29 cellular contexts compared by ENCODE assay signal in the genomic region with DNA sequence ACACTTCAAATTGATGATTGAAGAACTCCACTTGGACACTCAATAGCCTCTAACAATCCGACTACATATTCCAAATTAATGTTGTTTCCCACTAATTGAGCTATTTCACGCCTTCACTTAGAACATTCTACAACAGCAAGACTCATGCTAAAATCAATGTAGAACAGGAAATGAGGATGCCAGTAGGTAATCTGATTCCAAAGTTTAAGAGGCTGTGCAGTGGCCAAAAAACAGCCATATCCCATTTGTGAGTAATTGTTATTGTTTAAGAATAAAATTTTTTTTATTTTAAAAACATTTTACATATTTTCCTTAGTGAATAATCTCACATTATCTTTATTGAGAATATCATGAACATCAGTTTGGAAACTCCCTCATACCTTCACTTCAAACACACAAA. TPM values are rescaled to one million over a fixed set of nuclear protein-coding genes. Genes with fewer than 3 reads are reported as not detected.
"Had no signal": no experiment of that assay in that cellular context is flagged by ENCODE, and none has a peak within 500 bp of the region (broad histone marks: within the 10 kb centered on the region; RNA-seq: fewer than 3 reads in every experiment).

No MANE protein-coding gene starts in this region.

- H3K36me3 Mint-ChIP-seq: activated CD4-positive, alpha-beta memory T cell treated with anti-CD3 and anti-CD28 coated beads for 36 hours; activated CD8-positive, alpha-beta memory T cell treated with anti-CD3 and anti-CD28 coated beads, Interleukin-2, amount 10 ng/mL, durations not matched to agents 7 days and 5 days; activated naive CD4-positive, alpha-beta T cell treated with anti-CD3 and anti-CD28 coated beads, Interleukin-2, amount 50 U/mL, for 24 hours; activated naive CD8-positive, alpha-beta T cell treated with anti-CD3 and anti-CD28 coated beads, Interleukin-2, amount 10 ng/mL, durations not matched to agents 7 days and 5 days; brain had no signal

- ATAC-seq: activated CD4-positive, alpha-beta T cell treated with anti-CD3 and anti-CD28 coated beads for 36 hours; activated CD8-positive, alpha-beta memory T cell treated with anti-CD3 and anti-CD28 coated beads, Interleukin-2, amount 10 ng/mL, durations not matched to agents 7 days and 5 days; activated CD8-positive, alpha-beta T cell treated with anti-CD3 and anti-CD28 coated beads, Interleukin-2, amount 10 ng/mL, durations not matched to agents 7 days and 5 days had no signal

- H3K4me1 Mint-ChIP-seq: activated CD4-positive, alpha-beta T cell treated with anti-CD3 and anti-CD28 coated beads for 36 hours; activated CD4-positive, alpha-beta T cell treated with anti-CD3 and anti-CD28 coated beads, Interleukin-2, amount 10 ng/mL, durations not matched to agents 24 days and 14 days; activated CD8-positive, alpha-beta memory T cell treated with anti-CD3 and anti-CD28 coated beads, Interleukin-2, amount 10 ng/mL, durations not matched to agents 7 days and 5 days; activated naive CD4-positive, alpha-beta T cell treated with anti-CD3 and anti-CD28 coated beads, Interleukin-2, amount 50 U/mL, for 24 hours; activated naive CD8-positive, alpha-beta T cell treated with anti-CD3 and anti-CD28 coated beads, Interleukin-2, amount 10 ng/mL, durations not matched to agents 7 days and 5 days; brain; central memory CD8-positive, alpha-beta T cell had no signal

- H3K27ac Mint-ChIP-seq: activated CD4-positive, alpha-beta memory T cell treated with anti-CD3 and anti-CD28 coated beads for 36 hours; activated CD4-positive, alpha-beta T cell treated with anti-CD3 and anti-CD28 coated beads for 36 hours; activated CD4-positive, alpha-beta T cell treated with anti-CD3 and anti-CD28 coated beads, Interleukin-2, amount 10 ng/mL, durations not matched to agents 24 days and 14 days; activated CD8-positive, alpha-beta memory T cell treated with anti-CD3 and anti-CD28 coated beads, Interleukin-2, amount 10 ng/mL, durations not matched to agents 7 days and 5 days; activated CD8-positive, alpha-beta T cell treated with anti-CD3 and anti-CD28 coated beads, Interleukin-2, amount 10 ng/mL, durations not matched to agents 7 days and 5 days; activated naive CD4-positive, alpha-beta T cell treated with anti-CD3 and anti-CD28 coated beads for 36 hours; activated naive CD4-positive, alpha-beta T cell treated with anti-CD3 and anti-CD28 coated beads, Interleukin-2, amount 50 U/mL, for 24 hours; activated naive CD8-positive, alpha-beta T cell treated with anti-CD3 and anti-CD28 coated beads, Interleukin-2, amount 10 ng/mL, durations not matched to agents 7 days and 5 days; activated T-helper 1 cell treated with anti-CD3 and anti-CD28 coated beads, Interleukin-12 subunit alpha, Interleukin-12 subunit beta, Interleukin-2, Interleukin-4 antibody, amounts not matched to agents 30 ng/mL and 10 ng/mL and 1 ng/mL, durations not matched to agents 14 hours and 24 hours and 36 hours; activated T-helper 2 cell treated with anti-CD3 and anti-CD28 coated beads, Interferon-gamma antibody, Interleukin-2, Interleukin-4, amounts not matched to agents 10 μg/mL and 5 μg/mL and 100 μg/mL, durations not matched to agents 14 hours and 24 hours and 36 hours; brain; dendritic cell treated with granulocyte-macrophage colony-stimulating factor and Interleukin-4, amounts not matched to agents 40 ng/mL and 50 ng/mL, for 4 days had no signal

- H3K4me3 Mint-ChIP-seq: activated CD4-positive, alpha-beta memory T cell treated with anti-CD3 and anti-CD28 coated beads for 36 hours; activated CD4-positive, alpha-beta T cell treated with anti-CD3 and anti-CD28 coated beads for 36 hours; activated CD4-positive, alpha-beta T cell treated with anti-CD3 and anti-CD28 coated beads, Interleukin-2, amount 10 ng/mL, durations not matched to agents 24 days and 14 days; activated CD8-positive, alpha-beta memory T cell treated with anti-CD3 and anti-CD28 coated beads, Interleukin-2, amount 10 ng/mL, durations not matched to agents 7 days and 5 days; activated CD8-positive, alpha-beta T cell treated with anti-CD3 and anti-CD28 coated beads, Interleukin-2, amount 10 ng/mL, durations not matched to agents 7 days and 5 days; activated naive CD4-positive, alpha-beta T cell treated with anti-CD3 and anti-CD28 coated beads for 36 hours; activated naive CD4-positive, alpha-beta T cell treated with anti-CD3 and anti-CD28 coated beads, Interleukin-2, amount 50 U/mL, for 24 hours; activated naive CD8-positive, alpha-beta T cell treated with anti-CD3 and anti-CD28 coated beads, Interleukin-2, amount 10 ng/mL, durations not matched to agents 7 days and 5 days; activated T-helper 1 cell treated with anti-CD3 and anti-CD28 coated beads, Interleukin-12 subunit alpha, Interleukin-12 subunit beta, Interleukin-2, Interleukin-4 antibody, amounts not matched to agents 30 ng/mL and 10 ng/mL and 1 ng/mL, durations not matched to agents 14 hours and 24 hours and 36 hours; brain; central memory CD8-positive, alpha-beta T cell; dendritic cell treated with granulocyte-macrophage colony-stimulating factor and Interleukin-4, amounts not matched to agents 40 ng/mL and 50 ng/mL, for 4 days had no signal

- H3K27me3 Mint-ChIP-seq: activated CD4-positive, alpha-beta memory T cell treated with anti-CD3 and anti-CD28 coated beads for 36 hours; activated CD4-positive, alpha-beta T cell treated with anti-CD3 and anti-CD28 coated beads, Interleukin-2, amount 10 ng/mL, durations not matched to agents 24 days and 14 days; activated CD8-positive, alpha-beta memory T cell treated with anti-CD3 and anti-CD28 coated beads, Interleukin-2, amount 10 ng/mL, durations not matched to agents 7 days and 5 days; activated naive CD4-positive, alpha-beta T cell treated with anti-CD3 and anti-CD28 coated beads, Interleukin-2, amount 50 U/mL, for 24 hours; brain; central memory CD8-positive, alpha-beta T cell; dendritic cell treated with granulocyte-macrophage colony-stimulating factor and Interleukin-4, amounts not matched to agents 40 ng/mL and 50 ng/mL, for 4 days had no signal

- H3K4me1 ChIP-seq: ascending aorta, esophagus muscularis mucosa had no signal

- DNase-seq: activated CD4-positive, alpha-beta memory T cell treated with anti-CD3 and anti-CD28 coated beads for 36 hours; activated CD4-positive, alpha-beta T cell treated with anti-CD3 and anti-CD28 coated beads for 36 hours; activated CD4-positive, alpha-beta T cell treated with anti-CD3 and anti-CD28 coated beads, Interleukin-2, amount 10 ng/mL, durations not matched to agents 24 days and 14 days; activated CD4-positive, CD25-positive, alpha-beta regulatory T cell; activated CD4-positive, CD25-positive, alpha-beta regulatory T cell treated with anti-CD3 and anti-CD28 coated beads, Interleukin-2, amount 50 U/mL, for 72 hours; activated CD8-positive, alpha-beta memory T cell treated with anti-CD3 and anti-CD28 coated beads, Interleukin-2, amount 10 ng/mL, durations not matched to agents 7 days and 5 days; activated CD8-positive, alpha-beta memory T cell treated with anti-CD3 and anti-CD28 coated beads, Interleukin-2, amount 50 U/mL, for 4 hours; activated CD8-positive, alpha-beta T cell treated with anti-CD3 and anti-CD28 coated beads, Interleukin-2, amount 10 ng/mL, durations not matched to agents 7 days and 5 days; activated effector memory CD4-positive, alpha-beta T cell treated with anti-CD3 and anti-CD28 coated beads, Interleukin-2, amount 50 U/mL, for 16 hours; activated naive CD4-positive, alpha-beta T cell treated with anti-CD3 and anti-CD28 coated beads for 36 hours; activated naive CD8-positive, alpha-beta T cell treated with anti-CD3 and anti-CD28 coated beads, Interleukin-2, amount 10 ng/mL, durations not matched to agents 7 days and 5 days; activated T-cell treated with anti-CD3 and anti-CD28 coated beads, Interleukin-2, amount 50 U/mL, for 1 hour; activated T-cell treated with anti-CD3 and anti-CD28 coated beads, Interleukin-2, amount 50 U/mL, for 48 hours; dorsolateral prefrontal cortex; effector memory CD4-positive, alpha-beta T cell; erythroblast; head of caudate nucleus; T-helper 2 cell had no signal

- H3K9me3 Mint-ChIP-seq: activated CD4-positive, alpha-beta T cell treated with anti-CD3 and anti-CD28 coated beads, Interleukin-2, amount 10 ng/mL, durations not matched to agents 24 days and 14 days; activated naive CD4-positive, alpha-beta T cell treated with anti-CD3 and anti-CD28 coated beads, Interleukin-2, amount 50 U/mL, for 24 hours; activated T-helper 1 cell treated with anti-CD3 and anti-CD28 coated beads, Interleukin-12 subunit alpha, Interleukin-12 subunit beta, Interleukin-2, Interleukin-4 antibody, amounts not matched to agents 30 ng/mL and 10 ng/mL and 1 ng/mL, durations not matched to agents 14 hours and 24 hours and 36 hours had no signal

- H3K4me3 ChIP-seq: ascending aorta, coronary artery, dorsolateral prefrontal cortex, esophagus muscularis mucosa had no signal

- H3K36me3 ChIP-seq: ascending aorta, esophagus muscularis mucosa had no signal

- H3K27me3 ChIP-seq: ascending aorta, esophagus muscularis mucosa had no signal

- H3K27ac ChIP-seq: ascending aorta, coronary artery, dorsolateral prefrontal cortex, esophagus muscularis mucosa had no signal

RNA-seq across cellular contexts. Expression of gene GHR, which starts 35.7 kb away (rescaled TPM):
- total RNA-seq: activated CD4-positive, alpha-beta memory T cell treated with anti-CD3 and anti-CD28 coated beads for 36 hours; activated CD4-positive, alpha-beta T cell treated with anti-CD3 and anti-CD28 coated beads for 36 hours; activated CD4-positive, alpha-beta T cell treated with anti-CD3 and anti-CD28 coated beads, Interleukin-2, amount 10 ng/mL, durations not matched to agents 24 days and 14 days; activated CD8-positive, alpha-beta memory T cell treated with anti-CD3 and anti-CD28 coated beads for 36 hours; activated CD8-positive, alpha-beta memory T cell treated with anti-CD3 and anti-CD28 coated beads, Interleukin-2, amount 10 ng/mL, durations not matched to agents 7 days and 5 days; activated CD8-positive, alpha-beta T cell treated with anti-CD3 and anti-CD28 coated beads, Interleukin-2, amount 10 ng/mL, durations not matched to agents 7 days and 5 days; activated naive CD4-positive, alpha-beta T cell treated with anti-CD3 and anti-CD28 coated beads for 36 hours; activated naive CD8-positive, alpha-beta T cell treated with anti-CD3 and anti-CD28 coated beads, Interleukin-2, amount 10 ng/mL, durations not matched to agents 7 days and 5 days; activated T-helper 1 cell treated with anti-CD3 and anti-CD28 coated beads, Interleukin-12 subunit alpha, Interleukin-12 subunit beta, Interleukin-2, Interleukin-4 antibody, amounts not matched to agents 30 ng/mL and 10 ng/mL and 1 ng/mL, durations not matched to agents 14 hours and 24 hours and 36 hours; activated T-helper 2 cell treated with anti-CD3 and anti-CD28 coated beads, Interferon-gamma antibody, Interleukin-2, Interleukin-4, amounts not matched to agents 10 μg/mL and 5 μg/mL and 100 μg/mL, durations not matched to agents 14 hours and 24 hours and 36 hours; T-helper 1 cell treated with Interleukin-12 subunit alpha and Interleukin-12 subunit beta and Interleukin-4 antibody, amounts not matched to agents 30 ng/mL and 1 ng/mL, for 36 hours had no signal
